ENCODE assay signal across 29 cellular contexts in the genomic region with DNA sequence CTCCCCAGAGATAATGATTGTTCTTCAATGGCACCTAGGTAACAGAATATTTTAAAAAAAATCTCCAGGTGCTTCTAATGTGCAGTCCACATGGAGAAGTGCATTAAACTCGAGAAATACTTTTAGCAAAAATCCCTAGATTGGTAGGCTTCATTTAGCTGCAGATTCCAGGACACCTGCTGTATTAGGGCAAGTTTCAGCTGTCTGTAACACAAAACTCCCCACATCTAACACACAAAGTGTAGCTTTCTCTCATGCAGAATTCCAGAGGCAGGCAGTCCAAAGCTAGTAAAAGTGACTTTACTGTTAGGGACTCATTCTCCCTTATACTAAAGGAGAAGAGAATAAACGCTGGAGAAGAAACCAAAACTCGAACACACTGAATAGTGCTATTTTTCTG.
"Had no signal": no experiment of that assay in that cellular context is flagged by ENCODE, and none has a peak within 500 bp of the region (broad histone marks: within the 10 kb centered on the region; RNA-seq: fewer than 3 reads in every experiment).

No MANE protein-coding gene starts in this region.

- H3K4me1 ChIP-seq: esophagus squamous epithelium, heart right ventricle, left lung, psoas muscle, sigmoid colon, tibial nerve, upper lobe of left lung had no signal

- H3K36me3 ChIP-seq: esophagus squamous epithelium, heart right ventricle, left lung, ovary, sigmoid colon, thoracic aorta, tibial nerve, upper lobe of left lung had no signal

- H3K4me3 ChIP-seq: esophagus squamous epithelium, heart right ventricle, left lung, ovary, psoas muscle, sigmoid colon, thoracic aorta, tibial nerve, upper lobe of left lung had no signal

- DNase-seq: cortex of kidney; effector memory CD8-positive, alpha-beta T cell; erythroblast; esophagus squamous epithelium; foreskin melanocyte; glutamatergic neuron; heart right ventricle; hippocampal formation; left cardiac atrium; left lung; mammary epithelial cell; mesendoderm; midbrain; naive thymus-derived CD8-positive, alpha-beta T cell; nephron progenitor cell; occipital lobe; ovary; posterior cingulate gyrus; psoas muscle; right cardiac atrium; sigmoid colon; stimulated activated CD4-positive, alpha-beta T cell treated with anti-CD3 and anti-CD28 coated beads, Interleukin-2, amount 100 ng/mL, for 24 hours; stimulated activated CD4-positive, alpha-beta T cell treated with anti-CD3 and anti-CD28 coated beads, Interleukin-4, amount 100 ng/mL, for 4 hours; stimulated activated naive CD8-positive, alpha-beta T cell treated with anti-CD3 and anti-CD28 coated beads, Interleukin-15, Interleukin-2, amounts not matched to agents 100 U/mL and 50 U/mL, for 24 hours; substantia nigra; upper lobe of left lung had no signal

- ATAC-seq: effector memory CD8-positive, alpha-beta T cell; heart right ventricle; left cardiac atrium; left lung; naive thymus-derived CD8-positive, alpha-beta T cell; psoas muscle; right cardiac atrium; stimulated activated memory B cell treated with anti-CD40 and anti-IgM and Interleukin-4, amounts not matched to agents 10 μg/mL and 1 μg/mL and 100 μg/mL, for 72 hours; stimulated activated naive CD8-positive, alpha-beta T cell treated with anti-CD3 and anti-CD28 coated beads, Interleukin-15, Interleukin-2, amounts not matched to agents 100 U/mL and 50 U/mL, for 24 hours had no signal

- H3K27ac ChIP-seq: esophagus squamous epithelium, heart right ventricle, left lung, ovary, psoas muscle, sigmoid colon, thoracic aorta, tibial nerve, upper lobe of left lung had no signal

- H3K27me3 ChIP-seq: esophagus squamous epithelium, heart right ventricle, left lung, ovary, sigmoid colon, tibial nerve, upper lobe of left lung had no signal

- H3K9me3 ChIP-seq: esophagus squamous epithelium, heart right ventricle, left lung, ovary, psoas muscle, sigmoid colon, thoracic aorta, tibial nerve, upper lobe of left lung had no signal
